ENCODE assay signal across 15 cellular contexts in the genomic region with DNA sequence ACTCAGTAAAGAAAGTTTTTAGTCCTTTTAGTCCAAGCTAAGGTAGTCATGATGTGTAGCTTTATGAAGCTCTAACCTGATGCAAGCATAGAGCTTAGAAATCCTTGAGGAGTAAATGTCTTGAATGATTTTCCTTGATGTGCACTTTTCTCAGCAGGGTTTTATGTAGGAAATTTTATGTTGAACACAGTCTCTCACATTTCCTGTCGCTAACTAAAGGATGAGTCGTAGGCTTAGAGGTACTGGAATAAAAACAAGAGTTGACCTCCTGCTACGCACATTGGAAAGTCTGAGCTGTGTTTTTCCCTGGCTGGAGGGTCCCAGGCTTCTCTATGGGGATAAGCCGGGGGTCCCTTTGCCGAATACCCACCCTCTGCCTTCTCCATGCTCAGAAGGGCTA. TPM values are rescaled to one million over a fixed set of nuclear protein-coding genes. Genes with fewer than 3 reads are reported as not detected.
DNase-seq lines count a peak whose midpoint lies in the region; FAIRE-seq and TF ChIP-seq lines count a peak whose summit lies in the region.
"Had no signal": no experiment of that assay in that cellular context is flagged by ENCODE, and none has a peak within 500 bp of the region (broad histone marks: within the 10 kb centered on the region; RNA-seq: fewer than 3 reads in every experiment).

No MANE protein-coding gene starts in this region.

- H3K27me3 Mint-ChIP-seq in CD8-positive, alpha-beta memory T cell = peaks cover 2 to 32% of the 10 kb centered on the region in 2 donors

- no peaks in the 10 kb centered on the region for H3K4me1 Mint-ChIP-seq in CD8-positive, alpha-beta memory T cell

- no peak overlapping the region for H3K4me3 ChIP-seq in HFF-Myc (replicated peaks; ENCODE audit: low read depth, low read length)
- H3K4me3 ChIP-seq in adipocyte (ENCODE audit: low read length) = no peak overlapping the region
- no peak overlapping the region for H3K4me3 ChIP-seq in brain microvascular endothelial cell (ENCODE audit: low read depth, low read length)
- no peak overlapping the region for H3K4me3 ChIP-seq in CD8-positive, alpha-beta memory T cell (ENCODE audit: low read length)
- H3K4me3 ChIP-seq: GM12878, neural progenitor cell had no signal

- TF ChIP-seq CTCF in HFF-Myc (IDR thresholded peaks at IDR 0.05; ENCODE audit: low read depth, low read length, missing control alignments) (no peak), brain microvascular endothelial cell (IDR thresholded peaks at IDR 0.05; ENCODE audit: low read depth, low read length, missing control alignments) (no peak)

- CTCF ChIA-PET in CD8-positive, alpha-beta memory T cell (lab: Charles Lee) = no interaction called here

- H3K36me3 ChIP-seq in adipocyte (ENCODE audit: control insufficient read depth, insufficient read depth, low read length, severe bottlenecking) (no peaks in the 10 kb centered on the region), brain microvascular endothelial cell (replicated peaks) (no peaks in the 10 kb centered on the region)
- no peaks in the 10 kb centered on the region for H3K36me3 ChIP-seq in CD8-positive, alpha-beta memory T cell (ENCODE audit: insufficient read depth, low read length)
- H3K36me3 ChIP-seq: neural progenitor cell had no signal

- FAIRE-seq in urothelium cell line (lab: Jason Lieb, UNC) = no peak
- FAIRE-seq: frontal cortex, GM12878 had no signal

- H3K36me3 Mint-ChIP-seq in CD8-positive, alpha-beta memory T cell = no peaks in the 10 kb centered on the region
- H3K36me3 Mint-ChIP-seq: neural progenitor cell had no signal

- no peaks in the 10 kb centered on the region for H3K4me1 ChIP-seq in adipocyte (ENCODE audit: control insufficient read depth, insufficient read depth, low read length)
- no peaks in the 10 kb centered on the region for H3K4me1 ChIP-seq in CD8-positive, alpha-beta memory T cell (ENCODE audit: insufficient read depth, low read length)

- no peaks in the 10 kb centered on the region for H3K9me3 ChIP-seq in adipocyte (ENCODE audit: control insufficient read depth, low read length)
- H3K9me3 ChIP-seq in CD8-positive, alpha-beta memory T cell (ENCODE audit: low read length) = no peaks in the 10 kb centered on the region

- H3K27me3 ChIP-seq in adipocyte (replicated peaks; ENCODE audit: control insufficient read depth, insufficient read depth, low read length) = no peaks in the 10 kb centered on the region
- H3K27me3 ChIP-seq in brain microvascular endothelial cell (replicated peaks) = no peaks in the 10 kb centered on the region
- H3K27me3 ChIP-seq in CD8-positive, alpha-beta memory T cell (ENCODE audit: insufficient read depth, low read length, poor library complexity, severe bottlenecking) = no peaks in the 10 kb centered on the region
- H3K27me3 ChIP-seq: neural progenitor cell had no signal

- H3K4me3 Mint-ChIP-seq in CD8-positive, alpha-beta memory T cell = no peak overlapping the region
- H3K4me3 Mint-ChIP-seq: neural progenitor cell had no signal

- no peak overlapping the region for H3K27ac ChIP-seq in brain microvascular endothelial cell
- no peak overlapping the region for H3K27ac ChIP-seq in CD8-positive, alpha-beta memory T cell (ENCODE audit: low read depth, low read length)
- H3K27ac ChIP-seq: C4-2B had no signal

- POLR2A ChIA-PET in CD8-positive, alpha-beta memory T cell (lab: Charles Lee) = no interaction called here

- in situ Hi-C loops in brain microvascular endothelial cell (cut with HindIII; ENCODE audit: low pct_ligation_motif_present, low sequenced_read_pairs) = no loop called here

- H3K9ac ChIP-seq in adipocyte (ENCODE audit: low read length) = no peak overlapping the region
- H3K9ac ChIP-seq: neural progenitor cell had no signal

- DNase-seq in HFF-Myc (ENCODE audit: extremely low read depth, low read depth) = peak; percentile 19
- peak; percentile 0 for DNase-seq in adipocyte (ENCODE audit: low read depth)
- DNase-seq in glomerular visceral epithelial cell (ENCODE audit: extremely low spot score) = peak; percentile 16
- peak; percentile 23 for DNase-seq in urothelium cell line (ENCODE audit: low spot score)
- DNase-seq in COLO668 (lab: John Stamatoyannopoulos, UW; ENCODE audit: unreplicated experiment) = no peak
- DNase-seq in brain microvascular endothelial cell = no peak
- DNase-seq in CD8-positive, alpha-beta memory T cell = no peak
- DNase-seq: NCI-H1092 treated with DMSO at 0.1 percent for 48 hours; SHP77 treated with DMSO at 0.1 percent for 48 hours; stimulated activated CD8-positive, alpha-beta memory T cell treated with anti-CD3 and anti-CD28 coated beads, Interleukin-4, amount 100 ng/mL, for 48 hours; T-helper 9 cell had no signal

- H3K9me3 Mint-ChIP-seq in CD8-positive, alpha-beta memory T cell = no peaks in the 10 kb centered on the region

- no peak overlapping the region for H3K27ac Mint-ChIP-seq in CD8-positive, alpha-beta memory T cell
- H3K27ac Mint-ChIP-seq: neural progenitor cell had no signal

RNA-seq across cellular contexts. Expression of gene ZPLD1, which starts 34.7 kb away (rescaled TPM):
- total RNA-seq in CD8-positive, alpha-beta memory T cell = not detected
- not detected for polyA plus RNA-seq in CD8-positive, alpha-beta memory T cell
- total RNA-seq: frontal cortex, GM12878 had no signal
- polyA plus RNA-seq: GM12878 had no signal

Comparison
In these comparisons a context has a peak if more than half of its experiments do, and no peak if none do; other contexts are left out.
1. DNase-seq: peak in HFF-Myc (single experiment), adipocyte (single experiment), glomerular visceral epithelial cell (single experiment) and urothelium cell line (single experiment); none in COLO668 (single experiment), brain microvascular endothelial cell (single experiment) and CD8-positive, alpha-beta memory T cell (0 of 5).